In the genomic region with DNA sequence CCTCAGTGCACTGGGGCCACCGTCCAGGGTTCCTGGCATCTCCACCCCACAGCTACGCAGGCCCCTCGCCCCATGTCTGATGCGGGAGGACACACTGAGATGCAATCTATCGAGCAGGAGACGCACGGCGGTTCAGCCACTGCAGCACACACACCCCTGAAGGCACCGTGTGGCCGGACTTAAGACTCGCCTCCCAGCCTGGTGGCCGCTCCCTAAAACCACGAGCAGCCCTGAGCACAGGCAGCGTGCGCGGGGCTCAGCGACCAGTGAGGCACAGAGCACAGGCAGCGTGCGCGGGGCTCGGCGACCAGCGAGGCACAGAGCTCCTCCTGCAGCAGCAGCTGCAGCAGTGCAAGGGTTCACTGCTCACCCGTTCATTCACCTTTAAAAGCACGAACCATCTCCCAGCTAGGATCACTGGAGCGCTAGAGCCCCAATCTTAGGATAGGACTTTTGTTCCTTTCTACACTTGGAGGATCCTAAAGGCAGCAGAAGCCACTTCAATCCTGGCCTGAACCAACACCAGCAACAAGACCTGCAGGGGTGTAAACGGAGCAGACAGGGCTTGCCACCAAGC, we compare ENCODE assay signal across 29 cellular contexts. TPM values are rescaled to one million over a fixed set of nuclear protein-coding genes. Genes with fewer than 3 reads are reported as not detected.
"Had no signal": no experiment of that assay in that cellular context is flagged by ENCODE, and none has a peak within 500 bp of the region (broad histone marks: within the 10 kb centered on the region; RNA-seq: fewer than 3 reads in every experiment).

No MANE protein-coding gene starts in this region.

- H3K4me3 Mint-ChIP-seq: activated naive CD4-positive, alpha-beta T cell treated with anti-CD3 and anti-CD28 coated beads, Interleukin-2, amount 10 ng/mL, durations not matched to agents 7 days and 5 days; activated naive CD8-positive, alpha-beta T cell treated with anti-CD3 and anti-CD28 coated beads, Interleukin-2, amount 50 U/mL, for 24 hours; naive B cell; stimulated activated memory B cell treated with anti-CD40 and anti-IgM and Interleukin-4, amounts not matched to agents 10 μg/mL and 1 μg/mL and 100 μg/mL, for 72 hours; T-cell had no signal

- H3K4me3 ChIP-seq: breast epithelium, esophagus muscularis mucosa, hepatocyte, mucosa of descending colon, pancreas, smooth muscle cell had no signal

- H3K4me2 ChIP-seq: hepatocyte, smooth muscle cell had no signal

- H3K9me3 ChIP-seq: breast epithelium, esophagus muscularis mucosa, mucosa of descending colon, pancreas had no signal

- FAIRE-seq: endothelial cell of umbilical vein, islet of Langerhans, pancreas had no signal

- H3K27me3 ChIP-seq: breast epithelium, esophagus muscularis mucosa, hepatocyte, pancreas had no signal

- H3K79me2 ChIP-seq: hepatocyte had no signal

- H3K27ac Mint-ChIP-seq: activated naive CD4-positive, alpha-beta T cell treated with anti-CD3 and anti-CD28 coated beads, Interleukin-2, amount 10 ng/mL, durations not matched to agents 7 days and 5 days; activated naive CD8-positive, alpha-beta T cell treated with anti-CD3 and anti-CD28 coated beads, Interleukin-2, amount 50 U/mL, for 24 hours; stimulated activated memory B cell treated with anti-CD40 and anti-IgM and Interleukin-4, amounts not matched to agents 10 μg/mL and 1 μg/mL and 100 μg/mL, for 72 hours; T-cell had no signal

- H3K4me1 ChIP-seq: breast epithelium, pancreas had no signal

- DNase-seq: activated CD8-positive, alpha-beta memory T cell treated with anti-CD3 and anti-CD28 coated beads for 24 hours; activated CD8-positive, alpha-beta memory T cell treated with anti-CD3 and anti-CD28 coated beads, Interleukin-2, amount 50 U/mL, for 48 hours; activated effector memory CD4-positive, alpha-beta T cell treated with Interleukin-2 at 50 U/mL for 16 hours; activated naive CD4-positive, alpha-beta T cell treated with anti-CD3 and anti-CD28 coated beads, Interleukin-2, amount 10 ng/mL, durations not matched to agents 7 days and 5 days; activated naive CD8-positive, alpha-beta T cell treated with anti-CD3 and anti-CD28 coated beads, Interleukin-2, amount 50 U/mL, for 24 hours; activated T-cell treated with anti-CD3 and anti-CD28 coated beads, Interleukin-2, amount 50 U/mL, for 48 hours; aorta; cerebellar nuclear complex; cortex of kidney; effector CD4-positive, alpha-beta T cell; mesenchymal stem cell; mucosa of descending colon; naive B cell; stimulated activated CD4-positive, alpha-beta T cell treated with anti-CD3 and anti-CD28 coated beads, Interleukin-4, amount 100 ng/mL, for 24 hours; T-cell; T-helper 9 cell had no signal

- ATAC-seq: activated CD4-positive, CD25-positive, alpha-beta regulatory T cell treated with anti-CD3 and anti-CD28 coated beads, Interleukin-2, amount 50 U/mL, for 24 hours; activated naive CD8-positive, alpha-beta T cell treated with anti-CD3 and anti-CD28 coated beads, Interleukin-2, amount 50 U/mL, for 24 hours; mucosa of descending colon; pancreas; sciatic nerve; SK-N-SH treated with all-trans-retinoic acid at 6 μM for 48 hours; stimulated activated memory B cell treated with anti-CD40 and anti-IgM and Interleukin-4, amounts not matched to agents 10 μg/mL and 1 μg/mL and 100 μg/mL, for 72 hours; T-cell had no signal

- H3K4me1 Mint-ChIP-seq: activated naive CD4-positive, alpha-beta T cell treated with anti-CD3 and anti-CD28 coated beads, Interleukin-2, amount 10 ng/mL, durations not matched to agents 7 days and 5 days; activated naive CD8-positive, alpha-beta T cell treated with anti-CD3 and anti-CD28 coated beads, Interleukin-2, amount 50 U/mL, for 24 hours; stimulated activated memory B cell treated with anti-CD40 and anti-IgM and Interleukin-4, amounts not matched to agents 10 μg/mL and 1 μg/mL and 100 μg/mL, for 72 hours; T-cell had no signal

- H3K27ac ChIP-seq: breast epithelium, hepatocyte, pancreas had no signal

- H3K27me3 Mint-ChIP-seq: activated naive CD4-positive, alpha-beta T cell treated with anti-CD3 and anti-CD28 coated beads, Interleukin-2, amount 10 ng/mL, durations not matched to agents 7 days and 5 days; activated naive CD8-positive, alpha-beta T cell treated with anti-CD3 and anti-CD28 coated beads, Interleukin-2, amount 50 U/mL, for 24 hours; naive B cell; stimulated activated memory B cell treated with anti-CD40 and anti-IgM and Interleukin-4, amounts not matched to agents 10 μg/mL and 1 μg/mL and 100 μg/mL, for 72 hours; T-cell had no signal

- H2AFZ ChIP-seq: hepatocyte had no signal

- H3K9me3 Mint-ChIP-seq: activated naive CD4-positive, alpha-beta T cell treated with anti-CD3 and anti-CD28 coated beads, Interleukin-2, amount 10 ng/mL, durations not matched to agents 7 days and 5 days; activated naive CD8-positive, alpha-beta T cell treated with anti-CD3 and anti-CD28 coated beads, Interleukin-2, amount 50 U/mL, for 24 hours; naive B cell; stimulated activated memory B cell treated with anti-CD40 and anti-IgM and Interleukin-4, amounts not matched to agents 10 μg/mL and 1 μg/mL and 100 μg/mL, for 72 hours; T-cell had no signal

- H3K36me3 ChIP-seq: breast epithelium had no signal

RNA-seq across cellular contexts. Expression of a gene that starts 55.2 kb away (rescaled TPM):
- total RNA-seq: aorta, endothelial cell of umbilical vein, pulmonary artery endothelial cell, smooth muscle cell, ureter had no signal
- polyA plus RNA-seq: endothelial cell of umbilical vein, smooth muscle cell had no signal
